17 cellular contexts compared by ENCODE assay signal in the genomic region with DNA sequence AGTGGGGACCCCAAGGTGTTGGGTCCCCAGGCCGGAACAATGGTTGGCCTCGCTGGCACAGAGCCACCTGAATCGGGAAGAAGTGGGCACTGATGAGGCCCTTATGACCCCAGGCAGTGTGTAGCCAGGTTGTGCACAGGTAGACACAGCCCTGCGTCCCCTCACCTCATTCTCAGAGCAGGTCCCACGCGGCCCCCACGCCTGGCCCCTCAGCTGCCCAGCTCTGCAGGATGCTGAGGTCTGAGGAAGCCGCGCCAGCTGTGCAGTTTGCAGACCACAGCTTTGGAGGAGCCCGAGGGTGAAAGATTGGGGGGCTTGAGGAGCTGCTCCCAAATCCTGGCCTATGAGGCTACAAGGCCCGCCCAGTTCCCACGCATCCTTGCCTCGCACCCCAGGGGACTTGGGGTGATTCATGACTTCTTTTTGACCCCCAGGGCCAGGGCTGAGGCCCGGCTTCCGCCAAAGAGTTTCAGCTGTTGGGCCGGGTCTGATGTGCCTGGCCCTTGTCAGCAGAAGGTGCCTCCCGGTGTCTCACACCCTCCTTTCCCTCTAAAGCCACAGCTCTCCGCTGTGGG.
DNase-seq lines count a peak whose midpoint lies in the region; ATAC-seq and TF ChIP-seq lines count a peak whose summit lies in the region.
"Had no signal": no experiment of that assay in that cellular context is flagged by ENCODE, and none has a peak within 500 bp of the region (broad histone marks: within the 10 kb centered on the region; RNA-seq: fewer than 3 reads in every experiment).

No MANE protein-coding gene starts in this region.

- H3K27ac Mint-ChIP-seq in chondrocyte (ENCODE audit: unreplicated experiment), result no peak overlapping the region
- peak overlapping the region; percentile 57 to 76 (median 70) for H3K27ac Mint-ChIP-seq in nephron
- no peak overlapping the region for H3K27ac Mint-ChIP-seq in glutamatergic neuron (ENCODE audit: unreplicated experiment)
- H3K27ac Mint-ChIP-seq: HFFc6 had no signal

- intact Hi-C loops in Right ventricle myocardium superior (cut with DNase I) (no loop called here), heart left ventricle (cut with DNase I) (no loop called here), upper lobe of right lung (cut with DNase I) (no loop called here)

- DNase-seq in Right ventricle myocardium superior (peak; percentile 34), heart left ventricle (no peak), chondrocyte (ENCODE audit: low spot score) (peak; percentile 77), upper lobe of right lung (peak; percentile 59), SK-N-DZ (ENCODE audit: low spot score) (no peak), glutamatergic neuron (no peak)
- DNase-seq: Calu3, DMS79, GDM1, HFFc6, NCI-H1930, NCI-H2171 treated with DMSO at 0.1 percent for 48 hours, NCI-H510A, NCI-H82, SHP77 had no signal

- H3K27ac ChIP-seq in heart left ventricle (no peak overlapping the region), upper lobe of right lung (peak overlapping the region; percentile 63)

- WGBS in heart left ventricle, 4 donors, result 75 to 88% (median 84%) methylated on average over 15 to 18 of the region's 18 CpGs

- ATAC-seq in Right ventricle myocardium superior (ENCODE audit: poor library complexity), result no peak
- no peak for ATAC-seq in heart left ventricle
- no peak for ATAC-seq in upper lobe of right lung
- ATAC-seq in HG03460 (IDR thresholded peaks at IDR 0.05; ENCODE audit: unreplicated experiment), result no peak

- TF ChIP-seq CTCF in heart left ventricle (IDR thresholded peaks at IDR 0.05) (no peak), chondrocyte (IDR thresholded peaks at IDR 0.05) (no peak), nephron (IDR thresholded peaks at IDR 0.05; ENCODE audit: unreplicated experiment in 3 of 3) (no peak), upper lobe of right lung (IDR thresholded peaks at IDR 0.05) (no peak), glutamatergic neuron (IDR thresholded peaks at IDR 0.05; ENCODE audit: partially characterized antibody, unreplicated experiment) (no peak)

- H3K27me3 ChIP-seq in heart left ventricle (no peaks in the 10 kb centered on the region), upper lobe of right lung (no peaks in the 10 kb centered on the region)

- H3K36me3 Mint-ChIP-seq in chondrocyte (ENCODE audit: low read depth) (peaks cover 2% of the 10 kb centered on the region), nephron (ENCODE audit: low read depth) (no peaks in the 10 kb centered on the region), glutamatergic neuron (ENCODE audit: unreplicated experiment) (peaks cover 7% of the 10 kb centered on the region)

- H3K27me3 Mint-ChIP-seq in chondrocyte (ENCODE audit: low read depth) (peaks cover 14% of the 10 kb centered on the region), nephron (ENCODE audit: low read depth) (peaks cover 17% of the 10 kb centered on the region), glutamatergic neuron (ENCODE audit: unreplicated experiment) (peaks cover 7% of the 10 kb centered on the region)

- H3K4me1 Mint-ChIP-seq in chondrocyte (ENCODE audit: low read depth) (no peaks in the 10 kb centered on the region), nephron (peaks cover 47% of the 10 kb centered on the region), glutamatergic neuron (ENCODE audit: low read depth, unreplicated experiment) (peaks cover 8% of the 10 kb centered on the region)

- H3K9me3 Mint-ChIP-seq in chondrocyte (ENCODE audit: low read depth) (peaks cover 4% of the 10 kb centered on the region), nephron (no peaks in the 10 kb centered on the region), glutamatergic neuron (ENCODE audit: unreplicated experiment) (peaks cover 9% of the 10 kb centered on the region)

- no peak overlapping the region for H3K4me3 ChIP-seq in heart left ventricle
- H3K4me3 ChIP-seq in upper lobe of right lung, result no peak overlapping the region

- no peaks in the 10 kb centered on the region for H3K9me3 ChIP-seq in heart left ventricle
- H3K9me3 ChIP-seq in upper lobe of right lung, result no peaks in the 10 kb centered on the region

- TF ChIP-seq POLR2A in heart left ventricle (IDR thresholded peaks at IDR 0.05), result no peak

- no peaks in the 10 kb centered on the region for H3K4me1 ChIP-seq in heart left ventricle
- H3K4me1 ChIP-seq in upper lobe of right lung, result peaks cover 4% of the 10 kb centered on the region

- H3K4me3 Mint-ChIP-seq in chondrocyte (ENCODE audit: unreplicated experiment) (no peak overlapping the region), nephron (no peak overlapping the region), glutamatergic neuron (ENCODE audit: unreplicated experiment) (no peak overlapping the region)
- H3K4me3 Mint-ChIP-seq: HFFc6 had no signal

- H3K36me3 ChIP-seq in heart left ventricle (no peaks in the 10 kb centered on the region), upper lobe of right lung (no peaks in the 10 kb centered on the region)

Comparison
In these comparisons a context has a peak if more than half of its experiments do, and no peak if none do; other contexts are left out.
1. DNase-seq: peak in Right ventricle myocardium superior (single experiment), chondrocyte (single experiment) and upper lobe of right lung (single experiment); none in heart left ventricle (0 of 5), SK-N-DZ (single experiment) and glutamatergic neuron (single experiment).
2. H3K27ac Mint-ChIP-seq: peak in nephron (3 of 3); none in chondrocyte (single experiment) and glutamatergic neuron (single experiment).